Comparison of ENCODE assay signal across 9 cellular contexts in genomic region chr1:63693956-63694607, GRCh38.
DNase-seq lines count a peak whose midpoint lies in the region; ATAC-seq and TF ChIP-seq lines count a peak whose summit lies in the region.
"Had no signal": no experiment of that assay in that cellular context is flagged by ENCODE, and none has a peak within 500 bp of the region (broad histone marks: within the 10 kb centered on the region; RNA-seq: fewer than 3 reads in every experiment).

No MANE protein-coding gene starts in this region.

- H3K27me3 ChIP-seq in esophagus squamous epithelium, result no peaks in the 10 kb centered on the region

- no peaks in the 10 kb centered on the region for H3K27me3 Mint-ChIP-seq in activated T-helper 17 cell treated with anti-CD3 and anti-CD28 coated beads, Interleukin-2, amount 50 U/mL, for 72 hours

- H3K27ac ChIP-seq in esophagus squamous epithelium, result peak overlapping the region in 3 of 4 donors; percentile 30 to 77 (median 36)

- TF ChIP-seq CTCF in esophagus squamous epithelium (IDR thresholded peaks at IDR 0.05), result no peak

- H3K27ac Mint-ChIP-seq in activated T-helper 17 cell treated with anti-CD3 and anti-CD28 coated beads, Interleukin-2, amount 50 U/mL, for 72 hours, result no peak overlapping the region

- no peaks in the 10 kb centered on the region for H3K9me3 Mint-ChIP-seq in activated T-helper 17 cell treated with anti-CD3 and anti-CD28 coated beads, Interleukin-2, amount 50 U/mL, for 72 hours

- peaks cover 0 to 48% (median 9%) of the 10 kb centered on the region in 3 donors for H3K4me1 ChIP-seq in esophagus squamous epithelium

- no peaks in the 10 kb centered on the region for H3K36me3 Mint-ChIP-seq in activated T-helper 17 cell treated with anti-CD3 and anti-CD28 coated beads, Interleukin-2, amount 50 U/mL, for 72 hours (ENCODE audit: low read depth)

- DNase-seq in Daoy (ENCODE audit: low read depth) (peak; percentile 55), HT1080 (ENCODE audit: low read depth) (peak; percentile 51), esophagus squamous epithelium (lab: John Stamatoyannopoulos, UW) (no peak), NCI-H1694 (lab: John Stamatoyannopoulos, UW) (no peak), NCI-H526 (lab: John Stamatoyannopoulos, UW) (no peak), ureter (ENCODE audit: low spot score) (no peak)
- DNase-seq: H7 had no signal

- no peak overlapping the region for H3K4me3 ChIP-seq in esophagus squamous epithelium

- H3K4me1 Mint-ChIP-seq in activated T-helper 17 cell treated with anti-CD3 and anti-CD28 coated beads, Interleukin-2, amount 50 U/mL, for 72 hours, result no peaks in the 10 kb centered on the region

- ATAC-seq in GM21529 (IDR thresholded peaks at IDR 0.05; ENCODE audit: unreplicated experiment), result peak; percentile 66
- ATAC-seq in activated T-helper 17 cell treated with anti-CD3 and anti-CD28 coated beads, Interleukin-2, amount 50 U/mL, for 72 hours (replicated peaks), result no peak

- intact Hi-C loops in esophagus squamous epithelium (cut with DNase I), result loop anchor here (10.0 kb wide), 1 partner anchor 551 kb away; no protein-coding TSS in a partner anchor

- TF ChIP-seq POLR2A in esophagus squamous epithelium (IDR thresholded peaks at IDR 0.05), result no peak

- no peak overlapping the region for H3K4me3 Mint-ChIP-seq in activated T-helper 17 cell treated with anti-CD3 and anti-CD28 coated beads, Interleukin-2, amount 50 U/mL, for 72 hours

- no peaks in the 10 kb centered on the region for H3K36me3 ChIP-seq in esophagus squamous epithelium

- 52 to 91% methylated on average over 2 of the region's 2 CpGs for WGBS in esophagus squamous epithelium, 2 donors

- no peaks in the 10 kb centered on the region for H3K9me3 ChIP-seq in esophagus squamous epithelium

Comparison
In these comparisons a context has a peak if more than half of its experiments do, and no peak if none do; other contexts are left out.
1. DNase-seq: peak in Daoy (single experiment) and HT1080 (single experiment); none in esophagus squamous epithelium (single experiment), NCI-H1694 (single experiment), NCI-H526 (0 of 2) and ureter (single experiment).